ENCODE assay signal across 8 cellular contexts in genomic region chr6:113860165-113860955, GRCh38. TPM values are rescaled to one million over a fixed set of nuclear protein-coding genes. Genes with fewer than 3 reads are reported as not detected.
DNase-seq lines count a peak whose midpoint lies in the region; ATAC-seq and TF ChIP-seq lines count a peak whose summit lies in the region.

No MANE protein-coding gene starts in this region.

- H3K4me3 ChIP-seq in body of pancreas = no peak overlapping the region

- H3K4me3 Mint-ChIP-seq in activated naive CD4-positive, alpha-beta T cell treated with anti-CD3 and anti-CD28 coated beads, Interleukin-2, amount 50 U/mL, for 24 hours = peak overlapping the region; percentile 34

- peaks cover 16% of the 10 kb centered on the region for H3K4me1 Mint-ChIP-seq in activated naive CD4-positive, alpha-beta T cell treated with anti-CD3 and anti-CD28 coated beads, Interleukin-2, amount 50 U/mL, for 24 hours

- peaks cover 26% of the 10 kb centered on the region for H3K4me1 ChIP-seq in body of pancreas

- H3K27ac ChIP-seq in body of pancreas = peak overlapping the region in 3 of 4 donors; percentile 97 to 100 (median 99)

- TF ChIP-seq POLR2A in body of pancreas (IDR thresholded peaks at IDR 0.05) = no peak

- H3K36me3 Mint-ChIP-seq in activated naive CD4-positive, alpha-beta T cell treated with anti-CD3 and anti-CD28 coated beads, Interleukin-2, amount 50 U/mL, for 24 hours = peaks cover 1% of the 10 kb centered on the region

- no peaks in the 10 kb centered on the region for H3K9me3 ChIP-seq in body of pancreas

- intact Hi-C loops in body of pancreas (cut with DNase I) = no loop called here

- H3K27me3 Mint-ChIP-seq in activated naive CD4-positive, alpha-beta T cell treated with anti-CD3 and anti-CD28 coated beads, Interleukin-2, amount 50 U/mL, for 24 hours = peaks cover 39% of the 10 kb centered on the region

- TF ChIP-seq CTCF in body of pancreas (IDR thresholded peaks at IDR 0.05) = no peak

- H3K27me3 ChIP-seq in body of pancreas = no peaks in the 10 kb centered on the region

- 38 to 81% methylated on average over 44 to 47 of the region's 59 CpGs for WGBS in body of pancreas, 2 donors

- no peak for DNase-seq in activated naive CD4-positive, alpha-beta T cell treated with anti-CD3 and anti-CD28 coated beads, Interleukin-2, amount 50 U/mL, for 16 hours
- peak; percentile 23 to 39 (median 34) for DNase-seq in body of pancreas
- DNase-seq in kidney tubule cell (ENCODE audit: low spot score) = peak; percentile 25
- DNase-seq in stromal cell of bone marrow (ENCODE audit: low read depth) = peak; percentile 30
- no peak for DNase-seq in foreskin melanocyte
- no peak for DNase-seq in Kasumi-1 (lab: John Stamatoyannopoulos, UW)

- ATAC-seq in body of pancreas (no peak), GM18868 (IDR thresholded peaks at IDR 0.05; ENCODE audit: unreplicated experiment) (no peak)

- no peaks in the 10 kb centered on the region for H3K36me3 ChIP-seq in body of pancreas (replicated peaks in 1 of 2; ENCODE audit: insufficient read depth in 1 of 2, low read depth in 2 of 2)

- H3K9me3 Mint-ChIP-seq in activated naive CD4-positive, alpha-beta T cell treated with anti-CD3 and anti-CD28 coated beads, Interleukin-2, amount 50 U/mL, for 24 hours = no peaks in the 10 kb centered on the region

- H3K27ac Mint-ChIP-seq in activated naive CD4-positive, alpha-beta T cell treated with anti-CD3 and anti-CD28 coated beads, Interleukin-2, amount 50 U/mL, for 24 hours = peak overlapping the region; percentile 47

RNA-seq across cellular contexts. Expression of gene MARCKS, which starts 3.2 kb away (rescaled TPM):
- total RNA-seq in body of pancreas = 100 to 1,000 TPM in 1 of 2 donors, 10 to 100 TPM in 1; 68.5 to 109 TPM

Comparison
In these comparisons a context has a peak if more than half of its experiments do, and no peak if none do; other contexts are left out.
1. DNase-seq: peak in body of pancreas (4 of 4), kidney tubule cell (single experiment) and stromal cell of bone marrow (single experiment); none in activated naive CD4-positive, alpha-beta T cell treated with anti-CD3 and anti-CD28 coated beads, Interleukin-2, amount 50 U/mL, for 16 hours (single experiment), foreskin melanocyte (single experiment) and Kasumi-1 (0 of 2).